ENCODE assay signal across 8 cellular contexts in the genomic region with DNA sequence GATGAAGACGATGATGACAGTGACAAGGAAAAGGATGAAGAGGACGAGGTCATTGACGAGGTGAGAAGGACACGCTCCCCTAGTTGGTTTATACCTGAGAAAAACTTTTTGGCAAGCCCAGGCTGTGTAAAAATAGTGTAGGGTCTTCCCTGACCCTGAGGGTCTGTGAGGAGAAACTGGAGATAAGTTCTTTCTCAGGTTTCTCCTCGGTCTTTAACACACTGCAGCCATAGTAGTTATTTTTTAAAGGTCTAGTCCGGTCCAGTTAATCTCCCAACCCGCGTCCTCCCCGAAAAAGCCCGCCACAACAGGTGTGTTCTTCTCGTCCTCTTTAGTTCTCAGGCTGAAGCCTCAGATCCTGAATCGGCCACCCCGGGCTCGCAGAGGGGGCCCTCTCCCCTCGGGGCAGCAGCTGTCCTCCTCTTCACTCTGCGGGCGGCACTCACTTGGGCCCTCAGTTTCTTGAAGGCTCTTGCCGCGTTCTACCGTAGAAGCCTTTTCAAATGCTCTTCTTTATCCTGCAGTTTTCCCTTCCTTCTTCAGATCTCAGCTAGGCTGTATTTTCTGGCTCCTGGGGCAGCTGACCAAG. TPM values are rescaled to one million over a fixed set of nuclear protein-coding genes. Genes with fewer than 3 reads are reported as not detected.
A peak's percentile ranks its signal among the peaks of the same experiment; 100 is the strongest.
DNase-seq lines count a peak whose midpoint lies in the region; ATAC-seq and TF ChIP-seq lines count a peak whose summit lies in the region.

No MANE protein-coding gene starts in this region.

- H3K9me3 ChIP-seq in left ventricle myocardium inferior (replicated peaks), result no peaks in the 10 kb centered on the region
- no peaks in the 10 kb centered on the region for H3K9me3 ChIP-seq in OCI-LY7 (ENCODE audit: low read length)
- no peaks in the 10 kb centered on the region for H3K9me3 ChIP-seq in neural cell (ENCODE audit: low read length)

- H3K4me1 ChIP-seq in left ventricle myocardium inferior (peaks cover 58% of the 10 kb centered on the region), OCI-LY7 (ENCODE audit: insufficient read depth, low read length, poor library complexity, severe bottlenecking) (peaks cover 32% of the 10 kb centered on the region)

- peaks cover 22% of the 10 kb centered on the region for H3K36me3 ChIP-seq in left ventricle myocardium inferior
- peaks cover 41% of the 10 kb centered on the region for H3K36me3 ChIP-seq in OCI-LY7 (ENCODE audit: insufficient read depth, low read length)
- no peaks in the 10 kb centered on the region for H3K36me3 ChIP-seq in neural cell (ENCODE audit: insufficient read depth, low read length)

- TF ChIP-seq CTCF in left ventricle myocardium inferior (IDR thresholded peaks at IDR 0.05; ENCODE audit: borderline replicate concordance) (no peak), OCI-LY7 (conservative IDR thresholded peaks at IDR 0.05; ENCODE audit: low read length) (no peak), neural cell (IDR thresholded peaks at IDR 0.05; ENCODE audit: poor library complexity, severe bottlenecking) (no peak)

- DNase-seq in left ventricle myocardium inferior, result no peak
- no peak for DNase-seq in Right ventricle myocardium inferior (ENCODE audit: missing footprints)
- DNase-seq in OCI-LY7 (ENCODE audit: low spot score), result peak; percentile 23
- peak; percentile 19 for DNase-seq in dermis blood vessel endothelial cell
- no peak for DNase-seq in occipital lobe (lab: John Stamatoyannopoulos, UW)
- no peak for DNase-seq in cerebellar cortex (ENCODE audit: low spot score)
- no peak for DNase-seq in NCI-H345 (lab: John Stamatoyannopoulos, UW)

- H3F3A ChIP-seq in neural cell (ENCODE audit: insufficient read depth, low read length, poor library complexity, severe bottlenecking), result no peaks in the 10 kb centered on the region

- H2AFZ ChIP-seq in OCI-LY7 (ENCODE audit: low read length) (peak overlapping the region; percentile 59; the same call in 1 of the 2 replicates), neural cell (ENCODE audit: low read depth, low read length) (peak overlapping the region; percentile 75)

- no peaks in the 10 kb centered on the region for H3K27me3 ChIP-seq in left ventricle myocardium inferior (ENCODE audit: low read depth)
- H3K27me3 ChIP-seq in neural cell (ENCODE audit: insufficient read depth, low read depth, low read length), result no peaks in the 10 kb centered on the region

- peaks cover 23% of the 10 kb centered on the region; the same call in 1 of the 2 replicates for H4K20me1 ChIP-seq in OCI-LY7 (ENCODE audit: insufficient read depth, low read length)
- no peaks in the 10 kb centered on the region for H4K20me1 ChIP-seq in neural cell (ENCODE audit: insufficient read depth)

- peak overlapping the region; percentile 80 for H3K9ac ChIP-seq in neural cell (ENCODE audit: low read length)

- CTCF ChIA-PET in OCI-LY7 (lab: Charles Lee; ENCODE audit: unreplicated experiment), result no interaction called here

- TSS peak; percentile 82 for BruUV-seq in OCI-LY7 (replicated peaks; lab: Mats Ljungman, UMichigan)

- TF ChIP-seq EP300 in neural cell (conservative IDR thresholded peaks at IDR 0.05; ENCODE audit: poor library complexity, severe bottlenecking), result no peak

- intact Hi-C loops in left ventricle myocardium inferior (cut with micrococcal nuclease), result no loop called here
- intact Hi-C loops in Right ventricle myocardium inferior (cut with DNase I), result loop anchor here (5.0 kb wide), 1 partner anchor 106 kb away; a partner anchor contains a TSS
- intact Hi-C loops in OCI-LY7 (cut with micrococcal nuclease; ENCODE audit: unreplicated experiment), result loop anchor here (1.0 to 5.0 kb wide), 2 partner anchors 71 to 103 kb away; no protein-coding TSS in a partner anchor

- no peak for TF ChIP-seq RAD21 in neural cell (conservative IDR thresholded peaks at IDR 0.05)

- ATAC-seq in Right ventricle myocardium inferior, result no peak

- H3K4me3 ChIP-seq in left ventricle myocardium inferior, result peak overlapping the region; percentile 98
- peak overlapping the region; percentile 77 for H3K4me3 ChIP-seq in OCI-LY7 (ENCODE audit: low read depth, low read length, poor library complexity, severe bottlenecking)
- peak overlapping the region; percentile 69 for H3K4me3 ChIP-seq in neural cell (ENCODE audit: low read length)

- peak overlapping the region; percentile 87 for H3K4me2 ChIP-seq in OCI-LY7 (ENCODE audit: low read length)
- H3K4me2 ChIP-seq in neural cell (ENCODE audit: low read length), result peak overlapping the region; percentile 75

- H3K27ac ChIP-seq in left ventricle myocardium inferior (replicated peaks) (peak overlapping the region; percentile 96), OCI-LY7 (ENCODE audit: low read depth, low read length, poor library complexity, severe bottlenecking) (peak overlapping the region; percentile 53), neural cell (ENCODE audit: low read length) (no peak overlapping the region)

- H3K9me2 ChIP-seq in OCI-LY7 (ENCODE audit: insufficient read depth, low read length) (no peaks in the 10 kb centered on the region), neural cell (ENCODE audit: insufficient read depth, low read length) (no peaks in the 10 kb centered on the region)

- H3K79me2 ChIP-seq in OCI-LY7 (ENCODE audit: insufficient read depth, low read depth, low read length) (peaks cover 54% of the 10 kb centered on the region), neural cell (replicated peaks; ENCODE audit: insufficient read depth, low read length) (peaks cover 25% of the 10 kb centered on the region)

- POLR2A ChIA-PET in OCI-LY7 (lab: Charles Lee), result interaction anchor here (0.6 to 1.7 kb wide), 7 partner anchors 8 to 1935 kb away, joined by 3 to 10 read pairs (median 5); a partner anchor contains a TSS

TF ChIP-seq in neural cell, 6 proteins besides CTCF, POLR2A, EP300 and RAD21:
- TF ChIP-seq TAF1 (IDR thresholded peaks at IDR 0.05; ENCODE audit: low read depth), result no peak
TF ChIP-seq in neural cell: peak in this region for 0.

RNA-seq across cellular contexts. Expression of a gene that starts 0.4 kb away (rescaled TPM):
- total RNA-seq in left ventricle myocardium inferior, result 45.1 TPM
- total RNA-seq in Right ventricle myocardium inferior, result 38.4 TPM
- total RNA-seq in OCI-LY7 (2014; rRNA removed; shearing (Covaris generic)), result 59.1 and 61.4 TPM in 2 replicates
- total RNA-seq in OCI-LY7 (2022), result 81.1 and 96.2 TPM in 2 replicates
- total RNA-seq in dermis blood vessel endothelial cell, result 46.1 and 61.8 TPM in 2 replicates
- 73.5 and 95.8 TPM in 2 replicates for polyA plus RNA-seq in neural cell
- polyA minus RNA-seq in neural cell, result 58.7 and 62.9 TPM in 2 replicates
- total RNA-seq in occipital lobe, result 33.8 TPM

RNA-seq across cellular contexts. Expression of a gene that starts 0.7 kb away (rescaled TPM):
- 80.4 TPM for total RNA-seq in left ventricle myocardium inferior
- 71.8 TPM for total RNA-seq in Right ventricle myocardium inferior
- 37.3 and 39.7 TPM in 2 replicates for total RNA-seq in OCI-LY7 (2014; rRNA removed; shearing (Covaris generic))
- 40.3 and 44.5 TPM in 2 replicates for total RNA-seq in OCI-LY7 (2022)
- 47.1 and 48.3 TPM in 2 replicates for total RNA-seq in dermis blood vessel endothelial cell
- 85.0 and 103 TPM in 2 replicates for polyA plus RNA-seq in neural cell
- 67.0 and 69.5 TPM in 2 replicates for polyA minus RNA-seq in neural cell
- 44.8 TPM for total RNA-seq in occipital lobe

RNA-seq across cellular contexts. Expression of a gene that starts 48.1 kb away (rescaled TPM):
- not detected for total RNA-seq in left ventricle myocardium inferior
- total RNA-seq in Right ventricle myocardium inferior, result not detected
- total RNA-seq in OCI-LY7 (2014; rRNA removed; shearing (Covaris generic)), result not detected in 2 replicates
- not detected in 2 replicates for total RNA-seq in OCI-LY7 (2022)
- 0.34 and 0.65 TPM in 2 replicates for total RNA-seq in dermis blood vessel endothelial cell
- polyA plus RNA-seq in neural cell, result not detected in 2 replicates
- polyA minus RNA-seq in neural cell, result not detected in 2 replicates
- not detected for total RNA-seq in occipital lobe

RNA-seq across cellular contexts. Expression of a gene that starts 57.3 kb away (rescaled TPM):
- 46.4 TPM for total RNA-seq in left ventricle myocardium inferior
- total RNA-seq in Right ventricle myocardium inferior, result 42.3 TPM
- 0.22 and 0.46 TPM in 2 replicates for total RNA-seq in OCI-LY7 (2014; rRNA removed; shearing (Covaris generic))
- total RNA-seq in OCI-LY7 (2022), result 0.27 TPM in 1 of 2 replicates, not detected in the other
- 51.2 and 56.7 TPM in 2 replicates for total RNA-seq in dermis blood vessel endothelial cell
- 17.8 and 25.2 TPM in 2 replicates for polyA plus RNA-seq in neural cell
- polyA minus RNA-seq in neural cell, result 18.3 and 19.3 TPM in 2 replicates
- total RNA-seq in occipital lobe, result 20.4 TPM

Comparison
In these comparisons a context has a peak if more than half of its experiments do, and no peak if none do; other contexts are left out.
1. DNase-seq: peak in OCI-LY7 (single experiment) and dermis blood vessel endothelial cell (single experiment); none in left ventricle myocardium inferior (single experiment), Right ventricle myocardium inferior (single experiment), occipital lobe (single experiment), cerebellar cortex (single experiment) and NCI-H345 (single experiment).
2. Peak in every context shown above with its lines, with median percentiles within 50 percentile points of each other: H3K4me3 ChIP-seq.